ENCODE assay signal across 18 cellular contexts in the genomic region with DNA sequence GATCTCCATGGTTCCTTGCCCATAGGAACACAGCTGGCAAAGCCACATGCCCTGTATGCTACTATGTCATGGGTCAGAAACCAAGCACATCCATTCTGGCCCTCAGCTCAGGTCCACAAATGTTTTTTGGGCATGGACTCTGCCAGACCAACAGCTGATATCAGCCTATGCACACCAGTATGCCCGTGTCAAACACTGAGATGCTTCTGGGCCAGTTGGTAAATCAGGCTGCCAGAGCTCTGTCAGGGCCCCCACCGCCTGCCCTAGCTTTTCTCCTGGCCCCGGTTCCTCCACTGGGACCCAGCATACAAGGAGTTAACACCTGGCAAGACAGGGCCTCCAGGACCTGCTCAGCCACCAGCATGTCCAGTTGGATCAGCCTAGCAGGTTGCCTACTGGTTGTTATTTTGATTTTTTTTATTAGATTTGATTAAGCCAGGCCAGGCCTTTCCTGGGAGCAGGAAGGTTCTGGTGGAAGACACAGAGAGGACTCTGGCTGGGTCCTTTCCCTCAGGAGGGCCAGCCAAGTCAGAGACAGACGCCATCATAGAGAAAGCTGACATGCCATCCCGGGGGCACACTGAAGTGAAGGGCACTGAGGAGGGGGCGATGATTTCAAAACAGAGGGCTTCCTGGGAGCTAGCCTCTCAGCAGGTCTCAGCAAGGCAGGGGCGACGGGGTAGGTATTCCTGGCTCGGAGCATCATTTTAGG.
"Had no signal": no experiment of that assay in that cellular context is flagged by ENCODE, and none has a peak within 500 bp of the region (broad histone marks: within the 10 kb centered on the region; RNA-seq: fewer than 3 reads in every experiment).

No MANE protein-coding gene starts in this region.

- H3K27ac ChIP-seq: SK-N-MC, transverse colon, WERI-Rb-1 had no signal

- ATAC-seq: activated CD8-positive, alpha-beta T cell treated with anti-CD3 and anti-CD28 coated beads, Interleukin-2, amount 10 ng/mL, durations not matched to agents 7 days and 5 days; esophagus mucosa; heart left ventricle; stimulated activated memory B cell treated with anti-CD40 and anti-IgM and Interleukin-4, amounts not matched to agents 10 μg/mL and 1 μg/mL and 100 μg/mL, for 72 hours; T-cell had no signal

- H3K4me3 ChIP-seq: heart left ventricle, SK-N-MC, transverse colon had no signal

- DNase-seq: activated CD4-positive, alpha-beta T cell treated with anti-CD3 and anti-CD28 coated beads for 48 hours; activated CD8-positive, alpha-beta T cell treated with anti-CD3 and anti-CD28 coated beads, Interleukin-2, amount 10 ng/mL, durations not matched to agents 7 days and 5 days; activated gamma-delta T cell; amygdala; foreskin fibroblast; heart left ventricle; retina; stimulated activated CD4-positive, alpha-beta T cell treated with anti-CD3 and anti-CD28 coated beads, Interleukin-1b, Interleukin-23, amount 100 ng/mL, for 48 hours; T-cell; T1000; transverse colon; WERI-Rb-1 had no signal

- H3K36me3 Mint-ChIP-seq: activated naive CD8-positive, alpha-beta T cell; brain; memory B cell; stimulated activated memory B cell treated with anti-CD40 and anti-IgM and Interleukin-4, amounts not matched to agents 10 μg/mL and 1 μg/mL and 100 μg/mL, for 72 hours; T-cell had no signal

- H3K4me3 Mint-ChIP-seq: activated CD8-positive, alpha-beta T cell treated with anti-CD3 and anti-CD28 coated beads, Interleukin-2, amount 10 ng/mL, durations not matched to agents 7 days and 5 days; activated naive CD8-positive, alpha-beta T cell; brain; memory B cell; stimulated activated memory B cell treated with anti-CD40 and anti-IgM and Interleukin-4, amounts not matched to agents 10 μg/mL and 1 μg/mL and 100 μg/mL, for 72 hours; T-cell had no signal

- H3K9me3 ChIP-seq: heart left ventricle, transverse colon had no signal

- H3K27me3 ChIP-seq: heart left ventricle, transverse colon had no signal

- H3K4me1 Mint-ChIP-seq: memory B cell; stimulated activated memory B cell treated with anti-CD40 and anti-IgM and Interleukin-4, amounts not matched to agents 10 μg/mL and 1 μg/mL and 100 μg/mL, for 72 hours; T-cell had no signal

- H3K9me3 Mint-ChIP-seq: brain; memory B cell; stimulated activated memory B cell treated with anti-CD40 and anti-IgM and Interleukin-4, amounts not matched to agents 10 μg/mL and 1 μg/mL and 100 μg/mL, for 72 hours; T-cell had no signal

- H3K36me3 ChIP-seq: transverse colon, WERI-Rb-1 had no signal

- H3K27ac Mint-ChIP-seq: activated CD8-positive, alpha-beta T cell treated with anti-CD3 and anti-CD28 coated beads, Interleukin-2, amount 10 ng/mL, durations not matched to agents 7 days and 5 days; activated naive CD8-positive, alpha-beta T cell; brain; memory B cell; stimulated activated memory B cell treated with anti-CD40 and anti-IgM and Interleukin-4, amounts not matched to agents 10 μg/mL and 1 μg/mL and 100 μg/mL, for 72 hours; T-cell had no signal
